In the genomic region with DNA sequence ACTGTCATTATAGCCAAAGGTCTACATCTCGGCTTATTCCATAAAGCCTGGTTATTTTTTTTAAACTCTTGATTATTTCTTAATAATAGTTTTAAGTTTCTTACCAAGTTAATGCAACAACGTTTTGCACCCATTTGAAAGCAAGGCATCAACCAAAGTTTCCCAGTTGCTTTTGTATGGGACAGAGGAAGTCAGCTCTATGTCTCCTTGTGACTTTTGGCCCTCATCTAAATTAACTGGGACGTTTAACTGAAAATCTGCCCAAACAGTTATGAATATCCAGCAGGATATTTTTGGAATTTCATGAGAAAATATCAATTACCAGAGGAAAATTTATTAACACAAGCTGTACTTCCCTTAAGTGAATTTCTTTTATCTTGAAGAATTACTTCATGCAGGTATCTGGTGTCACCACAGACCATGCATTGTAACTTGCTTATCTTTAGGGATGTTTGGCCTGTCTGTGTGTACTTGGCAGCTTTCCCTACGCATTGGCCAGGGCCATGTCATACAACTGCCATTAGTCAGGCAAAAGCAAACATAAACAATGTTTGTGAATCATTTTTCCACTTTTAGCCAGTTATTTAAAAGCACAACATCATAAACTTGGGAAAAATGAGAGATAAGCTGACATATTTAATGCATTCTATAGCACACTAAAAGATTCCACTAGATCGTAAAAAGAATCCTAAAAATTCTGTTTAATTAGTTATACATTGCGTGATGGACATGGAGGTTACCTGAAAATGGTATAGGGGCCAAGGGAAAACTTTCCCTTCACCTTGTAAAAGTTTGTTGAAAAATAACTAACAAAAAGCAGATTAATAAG, we compare ENCODE assay signal across 8 cellular contexts.
DNase-seq lines count a peak whose midpoint lies in the region; ATAC-seq and TF ChIP-seq lines count a peak whose summit lies in the region.

No MANE protein-coding gene starts in this region.

- peaks cover 16% of the 10 kb centered on the region for H3K9me3 ChIP-seq in MG63

- H3K27ac ChIP-seq in coronary artery, result peak overlapping the region; percentile 38 to 80

- H3K4me3 ChIP-seq in AG10803 (ENCODE audit: low read length) (no peak overlapping the region), MG63 (no peak overlapping the region), coronary artery (no peak overlapping the region)

- TF ChIP-seq CTCF in AG10803 (conservative IDR thresholded peaks at IDR 0.05; ENCODE audit: low read length), result no peak
- TF ChIP-seq CTCF in coronary artery (IDR thresholded peaks at IDR 0.05), result no peak

- ATAC-seq in HG02798 (IDR thresholded peaks at IDR 0.05; ENCODE audit: poor library complexity, unreplicated experiment), result no peak

- H3K36me3 ChIP-seq in MG63, result no peaks in the 10 kb centered on the region; the same call in none of the 2 replicates

- peak; percentile 80 for DNase-seq in AG10803 (ENCODE audit: low read depth)
- DNase-seq in MG63, result peak; percentile 85
- DNase-seq in coronary artery (ENCODE audit: low spot score), result no peak
- peak; percentile 89 for DNase-seq in mucosa of gallbladder (ENCODE audit: low spot score)
- no peak for DNase-seq in occipital lobe (lab: John Stamatoyannopoulos, UW)
- DNase-seq in retina, result no peak
- DNase-seq in NCI-H2171 (lab: John Stamatoyannopoulos, UW), result no peak

- H3K27me3 ChIP-seq in MG63, result no peaks in the 10 kb centered on the region

Comparison
In these comparisons a context has a peak if more than half of its experiments do, and no peak if none do; other contexts are left out.
1. DNase-seq: peak in AG10803 (single experiment), MG63 (single experiment) and mucosa of gallbladder (single experiment); none in coronary artery (single experiment), occipital lobe (single experiment), retina (single experiment) and NCI-H2171 (single experiment).